In genomic region chr9:131912069-131912468, GRCh38 we compare ENCODE assay signal across 10 cellular contexts.
"Had no signal": no experiment of that assay in that cellular context is flagged by ENCODE, and none has a peak within 500 bp of the region (broad histone marks: within the 10 kb centered on the region; RNA-seq: fewer than 3 reads in every experiment).

No MANE protein-coding gene starts in this region.

- ATAC-seq: GM23338, HepG2 had no signal

- H3K4me1 Mint-ChIP-seq: IgD-negative memory B cell had no signal

- H3K27ac ChIP-seq: HL-60 had no signal

- FAIRE-seq: H1, H54, HepG2 had no signal

- H2AFZ ChIP-seq: GM23338 had no signal

- H3K9me3 Mint-ChIP-seq: HFFc6, IgD-negative memory B cell had no signal

- H3K4me3 Mint-ChIP-seq: GM23338, H9, HFFc6, IgD-negative memory B cell had no signal

- H3K27me3 Mint-ChIP-seq: IgD-negative memory B cell had no signal

- DNase-seq: H9, HCEC 1CT, HFFc6, KG1 had no signal

- H3K4me2 ChIP-seq: GM23338 had no signal

- H3K27ac Mint-ChIP-seq: GM23338, H9, HFFc6 had no signal

- H3K4me3 ChIP-seq: GM23338 had no signal
